ENCODE assay signal across 33 cellular contexts in genomic region chr13:86510792-86511191, GRCh38.
"Had no signal": no experiment of that assay in that cellular context is flagged by ENCODE, and none has a peak within 500 bp of the region (broad histone marks: within the 10 kb centered on the region; RNA-seq: fewer than 3 reads in every experiment).

No MANE protein-coding gene starts in this region.

- H3K36me3 ChIP-seq: ascending aorta, cardiac muscle cell, SJSA1, WERI-Rb-1 had no signal

- H3K4me3 ChIP-seq: ascending aorta, cardiac muscle cell, PC-9, SJSA1 had no signal

- H3K9ac ChIP-seq: KMS-11 had no signal

- H3K27me3 ChIP-seq: ascending aorta, cardiac muscle cell, SJSA1 had no signal

- H3K9me3 ChIP-seq: ascending aorta, SJSA1 had no signal

- H3K27me3 Mint-ChIP-seq: activated CD4-positive, alpha-beta T cell treated with anti-CD3 and anti-CD28 coated beads, Interleukin-2, amount 10 ng/mL, durations not matched to agents 24 days and 14 days; activated CD8-positive, alpha-beta T cell treated with anti-CD3 and anti-CD28 coated beads for 36 hours; activated naive CD8-positive, alpha-beta T cell treated with anti-CD3 and anti-CD28 coated beads for 36 hours; activated T-helper 17 cell treated with anti-CD3 and anti-CD28 coated beads, Interleukin-2, amount 50 U/mL, for 72 hours; central memory CD8-positive, alpha-beta T cell had no signal

- DNase-seq: activated CD4-positive, alpha-beta T cell treated with anti-CD3 and anti-CD28 coated beads, Interleukin-2, amount 10 ng/mL, durations not matched to agents 24 days and 14 days; activated CD4-positive, alpha-beta T cell treated with anti-CD3 and anti-CD28 coated beads, Interleukin-2, amount 50 U/mL, for 4 hours; activated CD8-positive, alpha-beta T cell treated with anti-CD3 and anti-CD28 coated beads for 36 hours; activated effector memory CD4-positive, alpha-beta T cell treated with anti-CD3 and anti-CD28 coated beads, Interleukin-2, amount 50 U/mL, for 16 hours; activated naive CD4-positive, alpha-beta T cell; activated naive CD4-positive, alpha-beta T cell treated with anti-CD3 and anti-CD28 coated beads, Interleukin-2, amount 50 U/mL, for 16 hours; activated naive CD8-positive, alpha-beta T cell treated with anti-CD3 and anti-CD28 coated beads for 36 hours; activated T-cell treated with anti-CD3 and anti-CD28 coated beads, Interleukin-2, amount 50 U/mL, for 1 hour; activated T-cell treated with anti-CD3 and anti-CD28 coated beads, Interleukin-2, amount 50 U/mL, for 72 hours; amygdala; NCI-H1092 treated with DMSO at 0.1 percent for 48 hours; NCI-H1417; NCI-H146; NCI-H187 treated with DMSO at 0.1 percent for 48 hours; NCI-H2081; NCI-H2171 treated with DMSO at 0.1 percent for 48 hours; NCI-H2227 treated with DMSO at 0.1 percent for 48 hours; NCI-H446; NCI-H510A treated with DMSO at 0.1 percent for 48 hours; NCI-H526 treated with DMSO at 0.1 percent for 48 hours; NCI-H82; PC-9; SHP77; SW 1271; T-helper 1 cell; T-helper 9 cell; WERI-Rb-1 had no signal

- H3K9me3 Mint-ChIP-seq: activated CD4-positive, alpha-beta T cell treated with anti-CD3 and anti-CD28 coated beads, Interleukin-2, amount 10 ng/mL, durations not matched to agents 24 days and 14 days had no signal

- H2AFZ ChIP-seq: PC-9 had no signal

- H3K4me2 ChIP-seq: KMS-11, PC-9 had no signal

- ATAC-seq: activated CD8-positive, alpha-beta T cell treated with anti-CD3 and anti-CD28 coated beads for 36 hours; activated T-cell treated with anti-CD3 and anti-CD28 coated beads, Interleukin-2, amount 50 U/mL, for 72 hours; activated T-helper 17 cell treated with anti-CD3 and anti-CD28 coated beads, Interleukin-2, amount 50 U/mL, for 72 hours had no signal

- H3K36me3 Mint-ChIP-seq: activated naive CD8-positive, alpha-beta T cell treated with anti-CD3 and anti-CD28 coated beads for 36 hours had no signal

- H3K27ac ChIP-seq: ascending aorta, cardiac muscle cell, KMS-11, PC-9, SJSA1, WERI-Rb-1 had no signal

- H3K4me3 Mint-ChIP-seq: activated CD4-positive, alpha-beta T cell treated with anti-CD3 and anti-CD28 coated beads, Interleukin-2, amount 10 ng/mL, durations not matched to agents 24 days and 14 days; activated CD8-positive, alpha-beta T cell treated with anti-CD3 and anti-CD28 coated beads for 36 hours; activated naive CD8-positive, alpha-beta T cell treated with anti-CD3 and anti-CD28 coated beads for 36 hours; activated T-cell treated with anti-CD3 and anti-CD28 coated beads, Interleukin-2, amount 50 U/mL, for 72 hours; activated T-helper 17 cell treated with anti-CD3 and anti-CD28 coated beads, Interleukin-2, amount 50 U/mL, for 72 hours; central memory CD8-positive, alpha-beta T cell had no signal

- H3K4me1 ChIP-seq: ascending aorta, SJSA1 had no signal

- H3K27ac Mint-ChIP-seq: activated CD4-positive, alpha-beta T cell treated with anti-CD3 and anti-CD28 coated beads, Interleukin-2, amount 10 ng/mL, durations not matched to agents 24 days and 14 days; activated CD8-positive, alpha-beta T cell treated with anti-CD3 and anti-CD28 coated beads for 36 hours; activated naive CD8-positive, alpha-beta T cell treated with anti-CD3 and anti-CD28 coated beads for 36 hours; activated T-cell treated with anti-CD3 and anti-CD28 coated beads, Interleukin-2, amount 50 U/mL, for 72 hours; activated T-helper 17 cell treated with anti-CD3 and anti-CD28 coated beads, Interleukin-2, amount 50 U/mL, for 72 hours had no signal

- H3K4me1 Mint-ChIP-seq: activated CD4-positive, alpha-beta T cell treated with anti-CD3 and anti-CD28 coated beads, Interleukin-2, amount 10 ng/mL, durations not matched to agents 24 days and 14 days; activated naive CD8-positive, alpha-beta T cell treated with anti-CD3 and anti-CD28 coated beads for 36 hours; activated T-helper 17 cell treated with anti-CD3 and anti-CD28 coated beads, Interleukin-2, amount 50 U/mL, for 72 hours; central memory CD8-positive, alpha-beta T cell had no signal
